Comparison of ENCODE assay signal across 11 cellular contexts in genomic region chr22:47107431-47107830, GRCh38.
A peak's percentile ranks its signal among the peaks of the same experiment; 100 is the strongest.
DNase-seq lines count a peak whose midpoint lies in the region; ATAC-seq and TF ChIP-seq lines count a peak whose summit lies in the region.
"Had no signal": no experiment of that assay in that cellular context is flagged by ENCODE, and none has a peak within 500 bp of the region (broad histone marks: within the 10 kb centered on the region; RNA-seq: fewer than 3 reads in every experiment).

No MANE protein-coding gene starts in this region.

- peak overlapping the region; percentile 8 for H3K27ac Mint-ChIP-seq in activated naive CD8-positive, alpha-beta T cell treated with anti-CD3 and anti-CD28 coated beads, Interleukin-2, amount 50 U/mL, for 24 hours
- H3K27ac Mint-ChIP-seq in neural progenitor cell (no peak overlapping the region), immature natural killer cell (no peak overlapping the region)
- H3K27ac Mint-ChIP-seq: activated CD8-positive, alpha-beta T cell treated with anti-CD3 and anti-CD28 coated beads for 36 hours had no signal

- H3K4me2 ChIP-seq in GM23248 (ENCODE audit: unreplicated experiment), result peak overlapping the region; percentile 46
- H3K4me2 ChIP-seq in neural progenitor cell, result no peak overlapping the region

- H3K27ac ChIP-seq in GM23248 (peak overlapping the region; percentile 57), foreskin keratinocyte (peak overlapping the region; percentile 10), neural progenitor cell (no peak overlapping the region)
- H3K27ac ChIP-seq: prostate gland had no signal

- peaks cover 6% of the 10 kb centered on the region for H3K36me3 Mint-ChIP-seq in activated naive CD8-positive, alpha-beta T cell treated with anti-CD3 and anti-CD28 coated beads, Interleukin-2, amount 50 U/mL, for 24 hours (ENCODE audit: low read depth)
- H3K36me3 Mint-ChIP-seq in neural progenitor cell (peaks cover 6% of the 10 kb centered on the region), immature natural killer cell (peaks cover 4 to 13% (median 10%) of the 10 kb centered on the region in 3 donors)

- H3F3A ChIP-seq in GM23248 (ENCODE audit: insufficient read depth) (peaks cover 32% of the 10 kb centered on the region), neural progenitor cell (ENCODE audit: low read depth) (no peaks in the 10 kb centered on the region)

- no peaks in the 10 kb centered on the region for H3K27me3 Mint-ChIP-seq in activated naive CD8-positive, alpha-beta T cell treated with anti-CD3 and anti-CD28 coated beads, Interleukin-2, amount 50 U/mL, for 24 hours
- H3K27me3 Mint-ChIP-seq in neural progenitor cell (ENCODE audit: insufficient read depth, low read depth), result no peaks in the 10 kb centered on the region
- peaks cover 0 to 3% (median 0%) of the 10 kb centered on the region in 3 donors for H3K27me3 Mint-ChIP-seq in immature natural killer cell (ENCODE audit: low read depth in 3 of 3)
- H3K27me3 Mint-ChIP-seq: activated CD8-positive, alpha-beta T cell treated with anti-CD3 and anti-CD28 coated beads for 36 hours had no signal

- in situ Hi-C loops in ACHN (cut with HindIII; ENCODE audit: low pct_ligation_motif_present, low pct_unique_long_range_greater_than_20kb, low sequenced_read_pairs), result no loop called here
- in situ Hi-C loops in GM23248 (cut with MboI), result no loop called here

- WGBS in GM23248 (ENCODE audit: low coverage in 1 of 2, low lambda C conversion rate in 2 of 2, missing lambda C conversion rate in 2 of 2), 2 experiments, result 0 to 7% methylated on average over 2 of the region's 2 CpGs

- H3K27me3 ChIP-seq in GM23248 (replicated peaks; ENCODE audit: insufficient read depth) (no peaks in the 10 kb centered on the region), foreskin keratinocyte (no peaks in the 10 kb centered on the region), neural progenitor cell (no peaks in the 10 kb centered on the region)

- no peaks in the 10 kb centered on the region for H3K9me3 Mint-ChIP-seq in activated naive CD8-positive, alpha-beta T cell treated with anti-CD3 and anti-CD28 coated beads, Interleukin-2, amount 50 U/mL, for 24 hours
- peaks cover 3% of the 10 kb centered on the region for H3K9me3 Mint-ChIP-seq in neural progenitor cell
- no peaks in the 10 kb centered on the region for H3K9me3 Mint-ChIP-seq in immature natural killer cell
- H3K9me3 Mint-ChIP-seq: activated CD8-positive, alpha-beta T cell treated with anti-CD3 and anti-CD28 coated beads for 36 hours had no signal

- H3K36me3 ChIP-seq in GM23248 (ENCODE audit: low read depth), result no peaks in the 10 kb centered on the region
- no peaks in the 10 kb centered on the region for H3K36me3 ChIP-seq in neural progenitor cell
- H3K36me3 ChIP-seq: prostate gland had no signal

- H3K4me1 ChIP-seq in GM23248 (ENCODE audit: insufficient read depth) (peaks cover 20% of the 10 kb centered on the region), foreskin keratinocyte (peaks cover 18% of the 10 kb centered on the region), neural progenitor cell (peaks cover 4% of the 10 kb centered on the region)
- H3K4me1 ChIP-seq: prostate gland had no signal

- no peak overlapping the region for H3K4me3 ChIP-seq in GM23248
- H3K4me3 ChIP-seq in neural progenitor cell, result no peak overlapping the region
- H3K4me3 ChIP-seq: prostate gland had no signal

- H3K9ac ChIP-seq in GM23248, result no peak overlapping the region
- no peak overlapping the region for H3K9ac ChIP-seq in neural progenitor cell

- TF ChIP-seq CTCF in foreskin keratinocyte (conservative IDR thresholded peaks at IDR 0.05), result no peak
- TF ChIP-seq CTCF in neural progenitor cell (IDR thresholded peaks at IDR 0.05), result no peak

- no peak overlapping the region for H2AFZ ChIP-seq in GM23248
- no peak overlapping the region for H2AFZ ChIP-seq in neural progenitor cell (replicated peaks)

- H3K4me3 Mint-ChIP-seq in activated naive CD8-positive, alpha-beta T cell treated with anti-CD3 and anti-CD28 coated beads, Interleukin-2, amount 50 U/mL, for 24 hours, result no peak overlapping the region
- H3K4me3 Mint-ChIP-seq in neural progenitor cell (no peak overlapping the region), immature natural killer cell (no peak overlapping the region)
- H3K4me3 Mint-ChIP-seq: activated CD8-positive, alpha-beta T cell treated with anti-CD3 and anti-CD28 coated beads for 36 hours had no signal

- H3K79me2 ChIP-seq in GM23248 (ENCODE audit: insufficient read depth), result no peaks in the 10 kb centered on the region
- no peaks in the 10 kb centered on the region for H3K79me2 ChIP-seq in neural progenitor cell (ENCODE audit: low read depth)

- no peaks in the 10 kb centered on the region for H3K9me2 ChIP-seq in GM23248 (ENCODE audit: insufficient read depth)

- peak; percentile 52 for ATAC-seq in activated naive CD8-positive, alpha-beta T cell treated with anti-CD3 and anti-CD28 coated beads, Interleukin-2, amount 50 U/mL, for 24 hours
- ATAC-seq in foreskin keratinocyte (peak; percentile 89), HG03097 (IDR thresholded peaks at IDR 0.05; ENCODE audit: low FRiP score, unreplicated experiment) (no peak)
- ATAC-seq: activated CD8-positive, alpha-beta T cell treated with anti-CD3 and anti-CD28 coated beads for 36 hours had no signal

- no peaks in the 10 kb centered on the region for H4K20me1 ChIP-seq in GM23248 (ENCODE audit: insufficient read depth)
- no peaks in the 10 kb centered on the region for H4K20me1 ChIP-seq in neural progenitor cell (ENCODE audit: low read depth)

- DNase-seq in ACHN, result peak; percentile 41
- peak; percentile 92 for DNase-seq in GM23248
- no peak for DNase-seq in activated naive CD8-positive, alpha-beta T cell treated with anti-CD3 and anti-CD28 coated beads, Interleukin-2, amount 50 U/mL, for 24 hours
- DNase-seq in foreskin keratinocyte, result peak; percentile 59 to 86
- no peak for DNase-seq in neural progenitor cell (ENCODE audit: low spot score)
- no peak for DNase-seq in immature natural killer cell
- DNase-seq in Kasumi-1 (lab: John Stamatoyannopoulos, UW), result no peak
- DNase-seq: activated CD8-positive, alpha-beta T cell treated with anti-CD3 and anti-CD28 coated beads for 36 hours; SHP77 treated with DMSO at 0.1 percent for 48 hours had no signal

- H3K4me1 Mint-ChIP-seq in activated naive CD8-positive, alpha-beta T cell treated with anti-CD3 and anti-CD28 coated beads, Interleukin-2, amount 50 U/mL, for 24 hours, result peaks cover 18% of the 10 kb centered on the region
- H3K4me1 Mint-ChIP-seq in neural progenitor cell (peaks cover 13% of the 10 kb centered on the region), immature natural killer cell (no peaks in the 10 kb centered on the region)

- H3K9me3 ChIP-seq in GM23248 (ENCODE audit: low read depth), result no peaks in the 10 kb centered on the region
- H3K9me3 ChIP-seq in neural progenitor cell (ENCODE audit: low read depth), result no peaks in the 10 kb centered on the region
- H3K9me3 ChIP-seq: prostate gland had no signal

Comparison
In these comparisons a context has a peak if more than half of its experiments do, and no peak if none do; other contexts are left out.
1. DNase-seq: peak in ACHN (single experiment), GM23248 (single experiment) and foreskin keratinocyte (2 of 2); none in activated naive CD8-positive, alpha-beta T cell treated with anti-CD3 and anti-CD28 coated beads, Interleukin-2, amount 50 U/mL, for 24 hours (single experiment), neural progenitor cell (single experiment), immature natural killer cell (0 of 3) and Kasumi-1 (0 of 2).